ENCODE assay signal across 8 cellular contexts in genomic region chr12:57488397-57489156, GRCh38. TPM values are rescaled to one million over a fixed set of nuclear protein-coding genes. Genes with fewer than 3 reads are reported as not detected.
DNase-seq lines count a peak whose midpoint lies in the region; ATAC-seq, FAIRE-seq and TF ChIP-seq lines count a peak whose summit lies in the region.

No MANE protein-coding gene starts in this region.

- no peak for TF ChIP-seq CTCF in OCI-LY1 (IDR thresholded peaks at IDR 0.05; ENCODE audit: low read length)
- TF ChIP-seq CTCF in osteocyte (IDR thresholded peaks at IDR 0.05), result no peak

- no peaks in the 10 kb centered on the region for H3F3A ChIP-seq in OCI-LY1 (ENCODE audit: insufficient read depth, low read length)

- H3K27me3 Mint-ChIP-seq in osteocyte (ENCODE audit: unreplicated experiment), result no peaks in the 10 kb centered on the region

- no peaks in the 10 kb centered on the region for H3K9me2 ChIP-seq in OCI-LY1 (ENCODE audit: low read depth, low read length)

- H3K9me3 ChIP-seq in OCI-LY1 (ENCODE audit: low read length), result no peaks in the 10 kb centered on the region

- H3K4me1 ChIP-seq in OCI-LY1 (ENCODE audit: insufficient read depth, low read length, severe bottlenecking), result peaks cover 17% of the 10 kb centered on the region

- no peak for DNase-seq in GM12891 (ENCODE audit: insufficient read length, low spot score)
- DNase-seq in epithelial cell of prostate (ENCODE audit: low read depth, low spot score), result no peak
- no peak for DNase-seq in osteocyte (ENCODE audit: extremely low spot score, unreplicated experiment)
- DNase-seq in activated CD4-positive, CD25-positive, alpha-beta regulatory T cell (lab: John Stamatoyannopoulos, UW), result no peak
- DNase-seq in NK-92 treated with Interleukin-12 subunit alpha and Interleukin-12 subunit beta, amount 100 ng/mL, for 24 hours (lab: John Stamatoyannopoulos, UW), result no peak
- DNase-seq in DMS79 (lab: John Stamatoyannopoulos, UW), result no peak

- TF ChIP-seq POLR2A in GM12891 (IDR thresholded peaks at IDR 0.05; ENCODE audit: low read depth, low read length), result peak; percentile 2; the same call in 1 of the 2 replicates

- H3K27ac ChIP-seq in OCI-LY1 (ENCODE audit: low read depth, low read length, poor library complexity, severe bottlenecking), result peak overlapping the region; percentile 30
- H3K27ac ChIP-seq in epithelial cell of prostate, result peak overlapping the region; percentile 74

- H3K4me1 Mint-ChIP-seq in osteocyte (ENCODE audit: unreplicated experiment), result peaks cover 24% of the 10 kb centered on the region

- peak overlapping the region; percentile 98 for H3K9ac ChIP-seq in OCI-LY1 (ENCODE audit: low read length)

- H3K4me3 Mint-ChIP-seq in osteocyte (ENCODE audit: unreplicated experiment), result peak overlapping the region; percentile 86

- H3K36me3 Mint-ChIP-seq in osteocyte (ENCODE audit: unreplicated experiment), result peaks cover 28% of the 10 kb centered on the region

- H3K4me3 ChIP-seq in OCI-LY1 (ENCODE audit: low read depth, low read length, poor library complexity, severe bottlenecking), result peak overlapping the region; percentile 97

- peak overlapping the region; percentile 88 for H3K27ac Mint-ChIP-seq in osteocyte (ENCODE audit: unreplicated experiment)

- no peak for FAIRE-seq in GM12891 (lab: Jason Lieb, UNC)

- H2AFZ ChIP-seq in OCI-LY1 (ENCODE audit: low read length), result no peak overlapping the region

- peaks cover 16% of the 10 kb centered on the region for H3K79me2 ChIP-seq in OCI-LY1 (ENCODE audit: insufficient read depth, low read length)

- no peak for ATAC-seq in HG02938 (IDR thresholded peaks at IDR 0.05; ENCODE audit: unreplicated experiment)

- peak overlapping the region; percentile 92 for H3K4me2 ChIP-seq in OCI-LY1 (ENCODE audit: low read length)

- no peaks in the 10 kb centered on the region for H3K9me3 Mint-ChIP-seq in osteocyte (ENCODE audit: unreplicated experiment)

- peaks cover 42% of the 10 kb centered on the region for H3K36me3 ChIP-seq in OCI-LY1 (ENCODE audit: insufficient read depth, low read length)

- H4K20me1 ChIP-seq in OCI-LY1 (ENCODE audit: insufficient read depth, low read length), result no peaks in the 10 kb centered on the region

- no peaks in the 10 kb centered on the region for H3K27me3 ChIP-seq in OCI-LY1 (ENCODE audit: insufficient read depth, low read length)

TF ChIP-seq in GM12891, 5 proteins besides CTCF, POLR2A, EP300 and RAD21:
- TF ChIP-seq TAF1 (IDR thresholded peaks at IDR 0.05; ENCODE audit: low read depth, low read length) (no peak), SPI1 (IDR thresholded peaks at IDR 0.05; ENCODE audit: low read depth, low read length) (no peak)

RNA-seq across cellular contexts. Expression of gene MARS1, which starts 0.7 kb away (rescaled TPM):
- polyA plus RNA-seq in GM12891 (2012; ENCODE audit: low read depth, missing spikeins), result 93.4 TPM
- total RNA-seq in osteocyte, result 364 and 401 TPM in 2 replicates

RNA-seq across cellular contexts. Expression of gene ARHGAP9, which starts 8.9 kb away (rescaled TPM):
- 71.0 TPM for polyA plus RNA-seq in GM12891 (2012; ENCODE audit: low read depth, missing spikeins)
- 1.5 and 2.1 TPM in 2 replicates for total RNA-seq in osteocyte

RNA-seq across cellular contexts. Expression of gene GLI1, which starts 29.0 kb away (rescaled TPM):
- 0.42 TPM for polyA plus RNA-seq in GM12891 (2012; ENCODE audit: low read depth, missing spikeins)
- total RNA-seq in osteocyte, result 3.5 and 7.7 TPM in 2 replicates

RNA-seq across cellular contexts. Expression of gene DDIT3, which starts 31.7 kb away (rescaled TPM):
- 22.7 TPM for polyA plus RNA-seq in GM12891 (2012; ENCODE audit: low read depth, missing spikeins)
- total RNA-seq in osteocyte, result 89.9 and 95.7 TPM in 2 replicates

RNA-seq across cellular contexts. Expression of gene INHBE, which starts 33.5 kb away (rescaled TPM):
- 0.41 TPM for polyA plus RNA-seq in GM12891 (2012; ENCODE audit: low read depth, missing spikeins)
- 1.0 and 1.3 TPM in 2 replicates for total RNA-seq in osteocyte
